Comparison of ENCODE assay signal across 8 cellular contexts in genomic region chr2:109129921-109130725, GRCh38. TPM values are rescaled to one million over a fixed set of nuclear protein-coding genes. Genes with fewer than 3 reads are reported as not detected.
DNase-seq lines count a peak whose midpoint lies in the region; ATAC-seq and TF ChIP-seq lines count a peak whose summit lies in the region.

No MANE protein-coding gene starts in this region.

- no peak for TF ChIP-seq CTCF in AG04449 (IDR thresholded peaks at IDR 0.05; ENCODE audit: insufficient read depth, low read length, missing control alignments)
- TF ChIP-seq CTCF in colonic mucosa (IDR thresholded peaks at IDR 0.05), result no peak

- POLR2A ChIA-PET in AG04449 (lab: Yijun Ruan, JAX), result no interaction called here

- H3K9me3 ChIP-seq in colonic mucosa, result no peaks in the 10 kb centered on the region
- no peaks in the 10 kb centered on the region for H3K9me3 ChIP-seq in muscle layer of colon (ENCODE audit: low read length)

- intact Hi-C loops in colonic mucosa (cut with DNase I), result no loop called here

- H3K9ac ChIP-seq in colonic mucosa (ENCODE audit: low read depth in 2 of 2, low read length in 2 of 2), result peak overlapping the region; percentile 31 to 76
- no peak overlapping the region for H3K9ac ChIP-seq in muscle layer of colon (ENCODE audit: low read length)

- H3K27ac ChIP-seq in colonic mucosa (peak overlapping the region; percentile 57), muscle layer of colon (ENCODE audit: low read depth, low read length) (no peak overlapping the region)

- H3K27me3 ChIP-seq in colonic mucosa (peaks cover 25% of the 10 kb centered on the region), muscle layer of colon (ENCODE audit: control insufficient read depth in 1 of 2, insufficient read depth in 2 of 2, low read length in 2 of 2) (no peaks in the 10 kb centered on the region)

- H3K4me3 ChIP-seq in AG04449 (ENCODE audit: low read depth, low read length), result peak overlapping the region; percentile 72
- peak overlapping the region; percentile 70 for H3K4me3 ChIP-seq in colonic mucosa
- peak overlapping the region; percentile 50 to 86 for H3K4me3 ChIP-seq in muscle layer of colon (ENCODE audit: low read depth in 1 of 2, low read length in 2 of 2)

- CTCF ChIA-PET in AG04449 (lab: Yijun Ruan, JAX), result interaction anchor here (0.8 to 10.5 kb wide), 4 partner anchors 7 to 380 kb away, joined by 3 to 155 read pairs (median 4); no protein-coding TSS in a partner anchor

- no peaks in the 10 kb centered on the region for H3K36me3 ChIP-seq in colonic mucosa
- no peaks in the 10 kb centered on the region for H3K36me3 ChIP-seq in muscle layer of colon (ENCODE audit: insufficient read depth, low read length)

- H3K4me1 ChIP-seq in colonic mucosa, result no peaks in the 10 kb centered on the region
- peaks cover 5% of the 10 kb centered on the region for H3K4me1 ChIP-seq in muscle layer of colon (ENCODE audit: insufficient read depth, low read length)

- no peak for ATAC-seq in GM19324 (IDR thresholded peaks at IDR 0.05; ENCODE audit: low FRiP score, unreplicated experiment)

- DNase-seq in AG04449 (ENCODE audit: low read depth, low spot score) (no peak), HuH-7.5 (ENCODE audit: low spot score) (peak; percentile 30), colonic mucosa (no peak), NCI-H1417 treated with DMSO at 0.1 percent for 48 hours (lab: John Stamatoyannopoulos, UW) (no peak), SK-N-DZ (ENCODE audit: low spot score) (no peak), NCI-H748 treated with DMSO at 0.1 percent for 48 hours (lab: John Stamatoyannopoulos, UW) (no peak)

RNA-seq across cellular contexts. Expression of gene SH3RF3, which starts 1.1 kb away (rescaled TPM):
- total RNA-seq in colonic mucosa, result 1 to 10 TPM; 1.3 to 2.5 TPM
- polyA plus RNA-seq in SK-N-DZ (2014; cell fraction: cytosol; rRNA removed), result not detected in 2 replicates
- not detected in 2 replicates for polyA plus RNA-seq in SK-N-DZ (2014; cell fraction: nucleus; rRNA removed)
